In genomic region chr9:34511160-34511513, GRCh38 we compare ENCODE assay signal across 30 cellular contexts. TPM values are rescaled to one million over a fixed set of nuclear protein-coding genes. Genes with fewer than 3 reads are reported as not detected.
"Had no signal": no experiment of that assay in that cellular context is flagged by ENCODE, and none has a peak within 500 bp of the region (broad histone marks: within the 10 kb centered on the region; RNA-seq: fewer than 3 reads in every experiment).

No MANE protein-coding gene starts in this region.

- DNase-seq: activated CD4-positive, alpha-beta T cell treated with anti-CD3 and anti-CD28 coated beads for 36 hours; activated CD4-positive, alpha-beta T cell treated with anti-CD3 and anti-CD28 coated beads, Interleukin-2, amount 50 U/mL, for 4 hours; activated CD4-positive, CD25-positive, alpha-beta regulatory T cell; activated naive CD4-positive, alpha-beta T cell treated with anti-CD3 and anti-CD28 coated beads for 36 hours; activated naive CD8-positive, alpha-beta T cell treated with anti-CD3 and anti-CD28 coated beads for 36 hours; activated T-cell treated with anti-CD3 and anti-CD28 coated beads for 4 hours; activated T-cell treated with anti-CD3 and anti-CD28 coated beads, Interleukin-2, amount 50 U/mL, for 72 hours; adrenal gland; aorta; body of pancreas; cortex of kidney; effector memory CD8-positive, alpha-beta T cell; erythroblast; heart left ventricle; lower lobe of right lung; pancreas; psoas muscle; stimulated activated CD4-positive, alpha-beta T cell treated with anti-CD3 and anti-CD28 coated beads, Interleukin-15, amount 100 ng/mL, for 24 hours; stimulated activated CD4-positive, alpha-beta T cell treated with anti-CD3 and anti-CD28 coated beads, Interleukin-2, amount 100 ng/mL, for 24 hours; stimulated activated naive CD4-positive, alpha-beta T cell had no signal

- H3K9me3 ChIP-seq: adrenal gland, body of pancreas, heart left ventricle, lower lobe of right lung, pancreas, psoas muscle, suprapubic skin, tibial nerve had no signal

- H3K36me3 ChIP-seq: adrenal gland, heart left ventricle, lower lobe of right lung, pancreas, suprapubic skin, tibial nerve had no signal

- H3K4me3 ChIP-seq: adrenal gland, body of pancreas, heart left ventricle, lower lobe of right lung, pancreas, psoas muscle, suprapubic skin, tibial nerve had no signal

- H3K4me1 ChIP-seq: adrenal gland, body of pancreas, lower lobe of right lung, pancreas, psoas muscle had no signal

- FAIRE-seq: pancreas had no signal

- H3K27ac ChIP-seq: adrenal gland, body of pancreas, heart left ventricle, lower lobe of right lung, pancreas, psoas muscle, tibial nerve had no signal

- H3K27me3 ChIP-seq: adrenal gland, body of pancreas, heart left ventricle, pancreas, suprapubic skin, tibial nerve had no signal

RNA-seq across cellular contexts. Expression of gene ENHO, which starts 11.7 kb away (rescaled TPM):
- total RNA-seq: activated CD4-positive, alpha-beta T cell treated with anti-CD3 and anti-CD28 coated beads for 36 hours; aorta; fibroblast of lung; fibroblast of villous mesenchyme; natural killer cell treated with Interleukin-12 subunit alpha and Interleukin-12 subunit beta and Interleukin-15 and Interleukin-18, amount 100 ng/mL, for 72 hours had no signal
- polyA plus RNA-seq: aorta, fibroblast of lung had no signal

RNA-seq across cellular contexts. Expression of gene DNAI1, which starts 52.5 kb away (rescaled TPM):
- total RNA-seq: activated naive CD8-positive, alpha-beta T cell treated with anti-CD3 and anti-CD28 coated beads for 36 hours; aorta; fibroblast of lung; kidney epithelial cell; left lobe of liver; mononuclear cell; natural killer cell treated with Interleukin-12 subunit alpha and Interleukin-12 subunit beta and Interleukin-15 and Interleukin-18, amount 100 ng/mL, for 72 hours; suprapubic skin; T-helper 1 cell treated with Interleukin-12 subunit alpha and Interleukin-12 subunit beta and Interleukin-4 antibody, amounts not matched to agents 30 ng/mL and 1 ng/mL, for 36 hours; ureter had no signal
- polyA plus RNA-seq: aorta, fibroblast of lung had no signal
